In genomic region chr7:125485223-125485622, GRCh38 we compare ENCODE assay signal across 32 cellular contexts.
"Had no signal": no experiment of that assay in that cellular context is flagged by ENCODE, and none has a peak within 500 bp of the region (broad histone marks: within the 10 kb centered on the region; RNA-seq: fewer than 3 reads in every experiment).

No MANE protein-coding gene starts in this region.

- H3K27ac Mint-ChIP-seq: activated B cell treated with CpG ODN at 0.5 μM for 24 hours; activated CD8-positive, alpha-beta T cell treated with anti-CD3 and anti-CD28 coated beads for 36 hours; activated naive CD4-positive, alpha-beta T cell treated with anti-CD3 and anti-CD28 coated beads for 36 hours; activated naive CD4-positive, alpha-beta T cell treated with anti-CD3 and anti-CD28 coated beads, Interleukin-2, amount 50 U/mL, for 24 hours; activated naive CD8-positive, alpha-beta T cell treated with anti-CD3 and anti-CD28 coated beads for 36 hours; activated naive CD8-positive, alpha-beta T cell treated with anti-CD3 and anti-CD28 coated beads, Interleukin-2, amount 50 U/mL, for 24 hours; activated T-helper 17 cell treated with anti-CD3 and anti-CD28 coated beads, Interleukin-2, amount 50 U/mL, for 72 hours; dendritic cell treated with granulocyte-macrophage colony-stimulating factor and Interleukin-4, amounts not matched to agents 40 ng/mL and 50 ng/mL, for 4 days; effector memory CD8-positive, alpha-beta T cell had no signal

- H3K27ac ChIP-seq: adrenal gland, body of pancreas, cardiac muscle cell, coronary artery, dorsolateral prefrontal cortex, epithelial cell of prostate, esophagus squamous epithelium, gastroesophageal sphincter, heart right ventricle had no signal

- H3K4me1 Mint-ChIP-seq: activated B cell treated with CpG ODN at 0.5 μM for 24 hours; activated naive CD4-positive, alpha-beta T cell treated with anti-CD3 and anti-CD28 coated beads, Interleukin-2, amount 50 U/mL, for 24 hours; activated naive CD8-positive, alpha-beta T cell treated with anti-CD3 and anti-CD28 coated beads for 36 hours; activated naive CD8-positive, alpha-beta T cell treated with anti-CD3 and anti-CD28 coated beads, Interleukin-2, amount 50 U/mL, for 24 hours; activated T-helper 17 cell treated with anti-CD3 and anti-CD28 coated beads, Interleukin-2, amount 50 U/mL, for 72 hours had no signal

- H3K4me1 ChIP-seq: adrenal gland, body of pancreas, esophagus squamous epithelium, gastroesophageal sphincter, heart right ventricle had no signal

- H3K27me3 Mint-ChIP-seq: activated B cell treated with CpG ODN at 0.5 μM for 24 hours; activated CD8-positive, alpha-beta T cell treated with anti-CD3 and anti-CD28 coated beads for 36 hours; activated naive CD4-positive, alpha-beta T cell treated with anti-CD3 and anti-CD28 coated beads, Interleukin-2, amount 50 U/mL, for 24 hours; activated naive CD8-positive, alpha-beta T cell treated with anti-CD3 and anti-CD28 coated beads for 36 hours; activated naive CD8-positive, alpha-beta T cell treated with anti-CD3 and anti-CD28 coated beads, Interleukin-2, amount 50 U/mL, for 24 hours; activated T-helper 17 cell treated with anti-CD3 and anti-CD28 coated beads, Interleukin-2, amount 50 U/mL, for 72 hours; dendritic cell treated with granulocyte-macrophage colony-stimulating factor and Interleukin-4, amounts not matched to agents 40 ng/mL and 50 ng/mL, for 4 days; effector memory CD8-positive, alpha-beta T cell had no signal

- H3K36me3 ChIP-seq: adrenal gland, cardiac muscle cell, esophagus squamous epithelium, gastroesophageal sphincter, heart right ventricle had no signal

- H3K36me3 Mint-ChIP-seq: activated naive CD4-positive, alpha-beta T cell treated with anti-CD3 and anti-CD28 coated beads, Interleukin-2, amount 50 U/mL, for 24 hours; activated naive CD8-positive, alpha-beta T cell treated with anti-CD3 and anti-CD28 coated beads for 36 hours had no signal

- H3K9me3 Mint-ChIP-seq: activated B cell treated with CpG ODN at 0.5 μM for 24 hours; activated naive CD4-positive, alpha-beta T cell treated with anti-CD3 and anti-CD28 coated beads for 36 hours; activated T-cell treated with anti-CD3 and anti-CD28 coated beads, Interleukin-2, amount 50 U/mL, for 4 hours; dendritic cell treated with granulocyte-macrophage colony-stimulating factor and Interleukin-4, amounts not matched to agents 40 ng/mL and 50 ng/mL, for 4 days had no signal

- ATAC-seq: activated CD4-positive, CD25-positive, alpha-beta regulatory T cell treated with anti-CD3 and anti-CD28 coated beads, Interleukin-2, amount 50 U/mL, for 24 hours; activated CD8-positive, alpha-beta T cell treated with anti-CD3 and anti-CD28 coated beads for 36 hours; activated naive CD8-positive, alpha-beta T cell treated with anti-CD3 and anti-CD28 coated beads, Interleukin-2, amount 50 U/mL, for 24 hours; activated T-cell treated with anti-CD3 and anti-CD28 coated beads, Interleukin-2, amount 50 U/mL, for 4 hours; activated T-helper 17 cell treated with anti-CD3 and anti-CD28 coated beads, Interleukin-2, amount 50 U/mL, for 72 hours; body of pancreas; effector memory CD8-positive, alpha-beta T cell; gastroesophageal sphincter; heart right ventricle had no signal

- DNase-seq: activated B cell treated with CpG ODN at 0.5 μM for 24 hours; activated CD4-positive, alpha-beta T cell treated with anti-CD3 and anti-CD28 coated beads for 48 hours; activated CD4-positive, alpha-beta T cell treated with anti-CD3 and anti-CD28 coated beads, Interleukin-2, amount 50 U/mL, for 1 hour; activated CD4-positive, alpha-beta T cell treated with anti-CD3 and anti-CD28 coated beads, Interleukin-2, amount 50 U/mL, for 48 hours; activated CD8-positive, alpha-beta memory T cell treated with anti-CD3 and anti-CD28 coated beads for 24 hours; activated CD8-positive, alpha-beta T cell treated with anti-CD3 and anti-CD28 coated beads for 36 hours; activated effector memory CD4-positive, alpha-beta T cell treated with Interleukin-2 at 50 U/mL for 16 hours; activated gamma-delta T cell treated with Interleukin-2 at 50 U/mL for 16 hours; activated naive CD4-positive, alpha-beta T cell treated with anti-CD3 and anti-CD28 coated beads for 36 hours; activated naive CD8-positive, alpha-beta T cell treated with anti-CD3 and anti-CD28 coated beads for 36 hours; activated naive CD8-positive, alpha-beta T cell treated with anti-CD3 and anti-CD28 coated beads, Interleukin-2, amount 50 U/mL, for 24 hours; activated T-cell treated with anti-CD3 and anti-CD28 coated beads, Interleukin-2, amount 50 U/mL, for 4 hours; adrenal gland; amygdala; aorta; body of pancreas; central memory CD4-positive, alpha-beta T cell; cerebellar nuclear complex; dorsolateral prefrontal cortex; effector memory CD8-positive, alpha-beta T cell; esophagus squamous epithelium; foreskin melanocyte; heart right ventricle; T-helper 2 cell had no signal

- H3K4me3 Mint-ChIP-seq: activated B cell treated with CpG ODN at 0.5 μM for 24 hours; activated CD8-positive, alpha-beta T cell treated with anti-CD3 and anti-CD28 coated beads for 36 hours; activated naive CD4-positive, alpha-beta T cell treated with anti-CD3 and anti-CD28 coated beads for 36 hours; activated naive CD4-positive, alpha-beta T cell treated with anti-CD3 and anti-CD28 coated beads, Interleukin-2, amount 50 U/mL, for 24 hours; activated naive CD8-positive, alpha-beta T cell treated with anti-CD3 and anti-CD28 coated beads for 36 hours; activated naive CD8-positive, alpha-beta T cell treated with anti-CD3 and anti-CD28 coated beads, Interleukin-2, amount 50 U/mL, for 24 hours; activated T-cell treated with anti-CD3 and anti-CD28 coated beads, Interleukin-2, amount 50 U/mL, for 4 hours; activated T-helper 17 cell treated with anti-CD3 and anti-CD28 coated beads, Interleukin-2, amount 50 U/mL, for 72 hours; dendritic cell treated with granulocyte-macrophage colony-stimulating factor and Interleukin-4, amounts not matched to agents 40 ng/mL and 50 ng/mL, for 4 days; effector memory CD8-positive, alpha-beta T cell had no signal

- H3K4me3 ChIP-seq: adrenal gland, body of pancreas, cardiac muscle cell, coronary artery, dorsolateral prefrontal cortex, esophagus squamous epithelium, gastroesophageal sphincter, heart right ventricle had no signal

- H3K9me3 ChIP-seq: body of pancreas, esophagus squamous epithelium, gastroesophageal sphincter, heart right ventricle had no signal
